ENCODE assay signal across 20 cellular contexts in genomic region chr5:138692370-138692769, GRCh38.
A peak's percentile ranks its signal among the peaks of the same experiment; 100 is the strongest.
DNase-seq lines count a peak whose midpoint lies in the region; ATAC-seq, FAIRE-seq and TF ChIP-seq lines count a peak whose summit lies in the region.
"Had no signal": no experiment of that assay in that cellular context is flagged by ENCODE, and none has a peak within 500 bp of the region (broad histone marks: within the 10 kb centered on the region; RNA-seq: fewer than 3 reads in every experiment).

No MANE protein-coding gene starts in this region.

- TF ChIP-seq POLR2A in HepG2 (IDR thresholded peaks at IDR 0.05; ENCODE audit: insufficient read depth in 1 of 2, low read depth in 2 of 2, low read length in 2 of 2) (no peak), right lobe of liver (IDR thresholded peaks at IDR 0.05) (no peak)

- H4K12ac ChIP-seq in trophoblast cell (ENCODE audit: low read depth, low read length), result no peak overlapping the region

- TF ChIP-seq EP300 in HepG2 (IDR thresholded peaks at IDR 0.05; ENCODE audit: low read depth in 2 of 2, low read length in 2 of 2) (no peak), HepG2 (CRISPR knock-in tag; IDR thresholded peaks at IDR 0.05; ENCODE audit: borderline replicate concordance) (no peak)

- peaks cover 10% of the 10 kb centered on the region for H3K79me1 ChIP-seq in trophoblast cell (ENCODE audit: low read length)

- no peak overlapping the region for H3K4ac ChIP-seq in trophoblast cell (ENCODE audit: low read depth, low read length)

- H3K27me3 Mint-ChIP-seq in WTC11 (ENCODE audit: low read depth) (no peaks in the 10 kb centered on the region; the same call in 1 of the 2 replicates), nephron progenitor cell (ENCODE audit: low read depth, poor library complexity) (peaks cover 8% of the 10 kb centered on the region), immature natural killer cell (ENCODE audit: low read depth in 3 of 3) (peaks cover 9 to 15% (median 9%) of the 10 kb centered on the region in 3 donors)

- no peak overlapping the region for H3K4me2 ChIP-seq in HepG2 (ENCODE audit: low read depth, low read length)
- H3K4me2 ChIP-seq in trophoblast cell (ENCODE audit: low read length), result no peak overlapping the region
- H3K4me2 ChIP-seq: BLaER1 treated with 17β-estradiol and CSF1 and Interleukin-3, amounts not matched to agents 10 nM and 100 nM had no signal

- H3K4me1 ChIP-seq in HepG2 (ENCODE audit: insufficient read depth, low read length) (no peaks in the 10 kb centered on the region), right lobe of liver (no peaks in the 10 kb centered on the region), trophoblast cell (ENCODE audit: control insufficient read depth in 1 of 2, insufficient read depth in 2 of 2, low read length in 2 of 2) (peaks cover 11 to 27% of the 10 kb centered on the region in 2 experiments)

- H2AK5ac ChIP-seq in trophoblast cell (ENCODE audit: low read length), result no peak overlapping the region

- in situ Hi-C loops in HepG2 (cut with HindIII; ENCODE audit: extremely low pct_ligation_motif_present, low pct_unique_long_range_greater_than_20kb), result no loop called here

- no peak for FAIRE-seq in HepG2 (lab: Jason Lieb, UNC)
- FAIRE-seq: GM12878, GM19239, H54, HTR-8/SVneo had no signal

- H3K9me3 Mint-ChIP-seq in WTC11 (peaks cover 9% of the 10 kb centered on the region), nephron progenitor cell (peaks cover 6% of the 10 kb centered on the region), immature natural killer cell (peaks cover 0 to 4% (median 0%) of the 10 kb centered on the region in 6 donors)
- H3K9me3 Mint-ChIP-seq: HFFc6 had no signal

- no peak for TF ChIP-seq RAD21 in HepG2 (CRISPR knock-in tag; IDR thresholded peaks at IDR 0.05)

- H3K9ac ChIP-seq in HepG2 (ENCODE audit: insufficient read depth, low read depth, low read length) (no peak overlapping the region), trophoblast cell (ENCODE audit: low read length) (no peak overlapping the region)
- H3K9ac ChIP-seq: BLaER1 treated with 17β-estradiol and CSF1 and Interleukin-3, amounts not matched to agents 10 nM and 100 nM; GM23248 had no signal

- ATAC-seq in HepG2 (no peak), right lobe of liver (no peak), WTC11 (no peak)
- ATAC-seq: CD8-positive, alpha-beta T cell; GM12878 had no signal

- peak overlapping the region; percentile 28 for H4K91ac ChIP-seq in trophoblast cell (ENCODE audit: low read depth, low read length)

- DNase-seq in HepG2 (ENCODE audit: low spot score) (no peak), right lobe of liver (no peak), WTC11 (ENCODE audit: low spot score) (no peak), trophoblast cell (peak; percentile 69 to 79), nephron progenitor cell (no peak), mucosa of gallbladder (ENCODE audit: low spot score) (no peak), immature natural killer cell (no peak)
- DNase-seq: 8988T; Calu3; CD8-positive, alpha-beta T cell; DMS79 treated with DMSO at 0.1 percent for 48 hours; GM23248; HCEC 1CT; HFFc6 had no signal

- H2BK120ac ChIP-seq in trophoblast cell (ENCODE audit: insufficient read depth, low read length, poor library complexity), result no peak overlapping the region

- H3K4me3 ChIP-seq in HepG2 (replicated peaks in 1 of 3; ENCODE audit: insufficient read depth in 1 of 3, low read depth in 2 of 3, low read length in 3 of 3) (no peak overlapping the region), right lobe of liver (no peak overlapping the region), trophoblast cell (ENCODE audit: low read depth, low read length) (no peak overlapping the region)
- H3K4me3 ChIP-seq: BLaER1 treated with 17β-estradiol and CSF1 and Interleukin-3, amounts not matched to agents 10 nM and 100 nM; GM12878; GM23248 had no signal

- no peak overlapping the region for H2BK12ac ChIP-seq in trophoblast cell (ENCODE audit: low read length)

- TF ChIP-seq CTCF in HepG2 (CRISPR knock-in tag; IDR thresholded peaks at IDR 0.05), result no peak
- no peak for TF ChIP-seq CTCF in right lobe of liver (IDR thresholded peaks at IDR 0.05)
- no peak for TF ChIP-seq CTCF in WTC11 (IDR thresholded peaks at IDR 0.05)
- TF ChIP-seq CTCF in nephron progenitor cell (IDR thresholded peaks at IDR 0.05), result no peak

- no peak overlapping the region for H3K14ac ChIP-seq in trophoblast cell (ENCODE audit: low read length)

- CTCF ChIA-PET in HepG2 (lab: Yijun Ruan, JAX; ENCODE audit: low intra/inter-chr PET ratio, low total read pairs) (no interaction called here), WTC11 (lab: Charles Lee) (no interaction called here)

- no peaks in the 10 kb centered on the region; a peak in 2 of 5 replicates for H3K27me3 ChIP-seq in HepG2 (ENCODE audit: control insufficient read depth in 1 of 2, insufficient read depth in 2 of 2, low read length in 2 of 2)
- H3K27me3 ChIP-seq in right lobe of liver, result no peaks in the 10 kb centered on the region
- no peaks in the 10 kb centered on the region for H3K27me3 ChIP-seq in trophoblast cell (ENCODE audit: insufficient read depth, low read length)
- H3K27me3 ChIP-seq: BLaER1 treated with 17β-estradiol and CSF1 and Interleukin-3, amounts not matched to agents 10 nM and 100 nM had no signal

- no peak overlapping the region for H4K8ac ChIP-seq in trophoblast cell (ENCODE audit: low read depth, low read length)

- H4K20me1 ChIP-seq in HepG2 (ENCODE audit: insufficient read depth, low read length), result no peaks in the 10 kb centered on the region
- H4K20me1 ChIP-seq: BLaER1 treated with 17β-estradiol and CSF1 and Interleukin-3, amounts not matched to agents 10 nM and 100 nM had no signal

- no peaks in the 10 kb centered on the region for H3K9me3 ChIP-seq in HepG2 (ENCODE audit: low read length)
- no peaks in the 10 kb centered on the region for H3K9me3 ChIP-seq in right lobe of liver
- peaks cover 2% of the 10 kb centered on the region for H3K9me3 ChIP-seq in trophoblast cell (ENCODE audit: insufficient read depth, low read depth, low read length)
- H3K9me3 ChIP-seq: BLaER1 treated with 17β-estradiol and CSF1 and Interleukin-3, amounts not matched to agents 10 nM and 100 nM had no signal

- intact Hi-C loops in HepG2 (cut with micrococcal nuclease; ENCODE audit: unreplicated experiment), result no loop called here
- intact Hi-C loops in right lobe of liver (cut with DNase I), result no loop called here

- BruUV-seq in HepG2 (replicated peaks; lab: Mats Ljungman, UMichigan), result no TSS peak

- H3K27ac Mint-ChIP-seq in WTC11 (no peak overlapping the region), nephron progenitor cell (no peak overlapping the region), immature natural killer cell (no peak overlapping the region)
- H3K27ac Mint-ChIP-seq: B cell; CD8-positive, alpha-beta T cell; HFFc6 had no signal

- no peak overlapping the region for H2AFZ ChIP-seq in HepG2 (ENCODE audit: low read length)
- no peak overlapping the region for H2AFZ ChIP-seq in trophoblast cell (ENCODE audit: insufficient read depth, low read length, poor library complexity)
- H2AFZ ChIP-seq: GM23248 had no signal

- POLR2A ChIA-PET in HepG2 (lab: Yijun Ruan, JAX), result no interaction called here
- POLR2A ChIA-PET in WTC11 (lab: Charles Lee), result no interaction called here

- no peak overlapping the region for H3K23ac ChIP-seq in trophoblast cell (ENCODE audit: low read length)

- H3K79me2 ChIP-seq in HepG2 (ENCODE audit: insufficient read depth, low read length), result no peaks in the 10 kb centered on the region
- no peaks in the 10 kb centered on the region for H3K79me2 ChIP-seq in trophoblast cell (ENCODE audit: control insufficient read depth, insufficient read depth, low read length, poor library complexity)

- no peak overlapping the region for H3K18ac ChIP-seq in trophoblast cell (ENCODE audit: low read length)

- no peak overlapping the region for H3K27ac ChIP-seq in HepG2 (ENCODE audit: extremely low read length, insufficient read depth, low read length)
- no peak overlapping the region for H3K27ac ChIP-seq in right lobe of liver
- no peak overlapping the region for H3K27ac ChIP-seq in trophoblast cell (ENCODE audit: low read depth, low read length)
- H3K27ac ChIP-seq: BLaER1 treated with 17β-estradiol and CSF1 and Interleukin-3, amounts not matched to agents 10 nM and 100 nM; GM23248 had no signal

- H2BK5ac ChIP-seq in trophoblast cell (ENCODE audit: low read depth, low read length, poor library complexity), result no peak overlapping the region

- H3K36me3 ChIP-seq in HepG2 (replicated peaks in 1 of 2; ENCODE audit: control insufficient read depth in 1 of 2, insufficient read depth in 2 of 2, low read length in 2 of 2) (no peaks in the 10 kb centered on the region), right lobe of liver (no peaks in the 10 kb centered on the region), trophoblast cell (ENCODE audit: control insufficient read depth in 1 of 2, insufficient read depth in 2 of 2, low read length in 2 of 2) (no peaks in the 10 kb centered on the region)
- H3K36me3 ChIP-seq: BLaER1 treated with 17β-estradiol and CSF1 and Interleukin-3, amounts not matched to agents 10 nM and 100 nM had no signal

- no peaks in the 10 kb centered on the region for H3K4me1 Mint-ChIP-seq in WTC11
- H3K4me1 Mint-ChIP-seq in nephron progenitor cell, result no peaks in the 10 kb centered on the region
- no peaks in the 10 kb centered on the region for H3K4me1 Mint-ChIP-seq in immature natural killer cell
- H3K4me1 Mint-ChIP-seq: B cell had no signal

- H3K36me3 Mint-ChIP-seq in WTC11 (no peaks in the 10 kb centered on the region), nephron progenitor cell (ENCODE audit: low read depth) (no peaks in the 10 kb centered on the region), immature natural killer cell (no peaks in the 10 kb centered on the region)
- H3K36me3 Mint-ChIP-seq: CD8-positive, alpha-beta T cell had no signal

- H3K4me3 Mint-ChIP-seq in WTC11 (no peak overlapping the region), nephron progenitor cell (no peak overlapping the region), immature natural killer cell (no peak overlapping the region)
- H3K4me3 Mint-ChIP-seq: B cell; CD8-positive, alpha-beta T cell; HFFc6 had no signal

TF ChIP-seq in HepG2, 621 proteins besides CTCF, POLR2A, EP300 and RAD21 (continues in another document):
- TF ChIP-seq ZNF382 (CRISPR knock-in tag; IDR thresholded peaks at IDR 0.05; ENCODE audit: borderline replicate concordance) (no peak), CEBPB (IDR thresholded peaks at IDR 0.05; ENCODE audit: borderline replicate concordance, low read depth, low read length) (peak; percentile 32; the same call in 1 of the 2 replicates), CEBPG (CRISPR knock-in tag; IDR thresholded peaks at IDR 0.05) (0 out of 2 replicates have a peak, but pooled peaks have one; percentile 19)

Comparison
In these comparisons a context has a peak if more than half of its experiments do, and no peak if none do; other contexts are left out.
1. DNase-seq: peak in trophoblast cell (2 of 2); none in HepG2 (single experiment), right lobe of liver (0 of 3), WTC11 (single experiment), nephron progenitor cell (single experiment), mucosa of gallbladder (single experiment) and immature natural killer cell (0 of 3).
2. Of the 50 proteins assayed by ChIP-seq in both HepG2 and WTC11: peak only in HepG2: none; only in WTC11: ZNF512; in both: none; in neither: 49.